In the genomic region with DNA sequence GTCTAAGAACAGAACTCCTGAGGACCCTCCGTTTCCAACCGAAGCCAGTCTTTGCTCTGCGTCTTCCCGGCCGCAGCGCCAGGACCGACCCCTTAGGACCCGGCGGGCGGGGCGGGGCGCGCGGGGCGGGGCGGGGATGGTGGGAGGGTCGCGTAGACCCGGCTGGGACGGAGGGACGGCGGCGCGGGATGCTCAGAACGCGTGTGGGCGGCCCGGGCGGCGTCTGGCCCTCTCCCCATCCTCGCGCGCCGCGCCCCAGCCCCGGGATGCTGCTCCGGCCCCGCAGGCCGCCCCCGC, we compare ENCODE assay signal across 14 cellular contexts. TPM values are rescaled to one million over a fixed set of nuclear protein-coding genes. Genes with fewer than 3 reads are reported as not detected.
DNase-seq lines count a peak whose midpoint lies in the region; ATAC-seq lines count a peak whose summit lies in the region.
"Had no signal": no experiment of that assay in that cellular context is flagged by ENCODE, and none has a peak within 500 bp of the region (broad histone marks: within the 10 kb centered on the region; RNA-seq: fewer than 3 reads in every experiment).

A gene with protein sequence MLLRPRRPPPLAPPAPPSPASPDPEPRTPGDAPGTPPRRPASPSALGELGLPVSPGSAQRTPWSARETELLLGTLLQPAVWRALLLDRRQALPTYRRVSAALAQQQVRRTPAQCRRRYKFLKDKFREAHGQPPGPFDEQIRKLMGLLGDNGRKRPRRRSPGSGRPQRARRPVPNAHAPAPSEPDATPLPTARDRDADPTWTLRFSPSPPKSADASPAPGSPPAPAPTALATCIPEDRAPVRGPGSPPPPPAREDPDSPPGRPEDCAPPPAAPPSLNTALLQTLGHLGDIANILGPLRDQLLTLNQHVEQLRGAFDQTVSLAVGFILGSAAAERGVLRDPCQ (plus strand): TSS at position 195 of the 297 bp plus-strand sequence. CDS start 72 bp downstream, at position 267.

- H3K79me2 ChIP-seq in GM23248 (ENCODE audit: insufficient read depth), result no peaks in the 10 kb centered on the region

- H3K9ac ChIP-seq in iPS-15b (ENCODE audit: low read depth, low read length), result peak within 1 kb of the TSS; percentile 65
- no peak within 1 kb of the TSS for H3K9ac ChIP-seq in GM23248

- H3K27ac Mint-ChIP-seq in activated CD4-positive, alpha-beta T cell treated with anti-CD3 and anti-CD28 coated beads, Interleukin-2, amount 10 ng/mL, durations not matched to agents 7 days and 5 days, result no peak within 1 kb of the TSS
- no peak within 1 kb of the TSS for H3K27ac Mint-ChIP-seq in T-helper 17 cell
- H3K27ac Mint-ChIP-seq in stimulated activated memory B cell treated with anti-CD40 and anti-IgM and Interleukin-4, amounts not matched to agents 10 μg/mL and 1 μg/mL and 100 μg/mL, for 72 hours, result no peak within 1 kb of the TSS

- H3F3A ChIP-seq in GM23248 (ENCODE audit: insufficient read depth), result no peaks in the 10 kb centered on the region

- H3K9me3 ChIP-seq in T-helper 17 cell (ENCODE audit: control insufficient read depth, low read length, poor library complexity, severe bottlenecking) (no peaks in the 10 kb centered on the region), iPS-15b (ENCODE audit: control insufficient read depth, insufficient read depth, low read length) (no peaks in the 10 kb centered on the region), GM23248 (ENCODE audit: low read depth) (no peaks in the 10 kb centered on the region)
- H3K9me3 ChIP-seq: gastroesophageal sphincter, neutrophil had no signal

- peak within 1 kb of the TSS; percentile 19 for H3K4me3 Mint-ChIP-seq in activated CD4-positive, alpha-beta T cell treated with anti-CD3 and anti-CD28 coated beads, Interleukin-2, amount 10 ng/mL, durations not matched to agents 7 days and 5 days
- H3K4me3 Mint-ChIP-seq in T-helper 17 cell, result peak within 1 kb of the TSS; percentile 77
- H3K4me3 Mint-ChIP-seq in stimulated activated memory B cell treated with anti-CD40 and anti-IgM and Interleukin-4, amounts not matched to agents 10 μg/mL and 1 μg/mL and 100 μg/mL, for 72 hours, result peak within 1 kb of the TSS; percentile 69

- H3K27ac ChIP-seq in GM23248, result no peak within 1 kb of the TSS
- H3K27ac ChIP-seq: gastroesophageal sphincter, neutrophil had no signal

- CTCF ChIA-PET in activated CD4-positive, alpha-beta T cell treated with anti-CD3 and anti-CD28 coated beads, Interleukin-2, amount 10 ng/mL, durations not matched to agents 7 days and 5 days (lab: Charles Lee), result interaction anchor here (0.7 kb wide), 1 partner anchor 30 kb away, joined by 3 read pairs; no protein-coding TSS in a partner anchor

- in situ Hi-C loops in GM23248 (cut with MboI), result no loop called here

- H4K20me1 ChIP-seq in GM23248 (ENCODE audit: insufficient read depth), result no peaks in the 10 kb centered on the region

- H3K27me3 ChIP-seq in iPS-15b (ENCODE audit: control insufficient read depth, insufficient read depth, low read length) (peaks cover 16% of the 10 kb centered on the region), GM23248 (replicated peaks; ENCODE audit: insufficient read depth) (peaks cover 57% of the 10 kb centered on the region)

- POLR2A ChIA-PET in activated CD4-positive, alpha-beta T cell treated with anti-CD3 and anti-CD28 coated beads, Interleukin-2, amount 10 ng/mL, durations not matched to agents 7 days and 5 days (lab: Charles Lee), result no interaction called here

- H3K4me3 ChIP-seq in iPS-15b (ENCODE audit: low read depth, low read length) (peak within 1 kb of the TSS; percentile 66), GM23248 (no peak within 1 kb of the TSS)

- no peak for DNase-seq in activated CD4-positive, alpha-beta T cell treated with anti-CD3 and anti-CD28 coated beads, Interleukin-2, amount 10 ng/mL, durations not matched to agents 7 days and 5 days
- DNase-seq in activated CD4-positive, alpha-beta T cell treated with anti-CD3 and anti-CD28 coated beads for 1 hour, result no peak
- DNase-seq in T-helper 17 cell, result no peak
- DNase-seq in cortex of kidney (lab: John Stamatoyannopoulos, UW), result no peak
- DNase-seq in NCI-H510A (lab: John Stamatoyannopoulos, UW), result no peak
- no peak for DNase-seq in GM23248
- DNase-seq: activated CD8-positive, alpha-beta memory T cell treated with anti-CD3 and anti-CD28 coated beads, Interleukin-2, amount 50 U/mL, for 4 hours; NCI-H2029 treated with DMSO at 0.1 percent for 48 hours; NCI-H82 had no signal

- no peaks in the 10 kb centered on the region for H3K9me3 Mint-ChIP-seq in activated CD4-positive, alpha-beta T cell treated with anti-CD3 and anti-CD28 coated beads, Interleukin-2, amount 10 ng/mL, durations not matched to agents 7 days and 5 days
- no peaks in the 10 kb centered on the region for H3K9me3 Mint-ChIP-seq in stimulated activated memory B cell treated with anti-CD40 and anti-IgM and Interleukin-4, amounts not matched to agents 10 μg/mL and 1 μg/mL and 100 μg/mL, for 72 hours

- ATAC-seq in T-helper 17 cell, result peak; percentile 15
- ATAC-seq in stimulated activated memory B cell treated with anti-CD40 and anti-IgM and Interleukin-4, amounts not matched to agents 10 μg/mL and 1 μg/mL and 100 μg/mL, for 72 hours, result peak; percentile 2
- ATAC-seq: gastroesophageal sphincter had no signal

- H3K4me1 Mint-ChIP-seq in activated CD4-positive, alpha-beta T cell treated with anti-CD3 and anti-CD28 coated beads, Interleukin-2, amount 10 ng/mL, durations not matched to agents 7 days and 5 days, result peaks cover 31% of the 10 kb centered on the region
- peaks cover 18% of the 10 kb centered on the region for H3K4me1 Mint-ChIP-seq in T-helper 17 cell
- peaks cover 29% of the 10 kb centered on the region for H3K4me1 Mint-ChIP-seq in stimulated activated memory B cell treated with anti-CD40 and anti-IgM and Interleukin-4, amounts not matched to agents 10 μg/mL and 1 μg/mL and 100 μg/mL, for 72 hours

- H3K27me3 Mint-ChIP-seq in activated CD4-positive, alpha-beta T cell treated with anti-CD3 and anti-CD28 coated beads, Interleukin-2, amount 10 ng/mL, durations not matched to agents 7 days and 5 days, result peaks cover 62% of the 10 kb centered on the region
- H3K27me3 Mint-ChIP-seq in T-helper 17 cell, result peaks cover 59% of the 10 kb centered on the region
- peaks cover 91% of the 10 kb centered on the region for H3K27me3 Mint-ChIP-seq in stimulated activated memory B cell treated with anti-CD40 and anti-IgM and Interleukin-4, amounts not matched to agents 10 μg/mL and 1 μg/mL and 100 μg/mL, for 72 hours

- H3K4me1 ChIP-seq in iPS-15b (ENCODE audit: control insufficient read depth, insufficient read depth, low read length) (peaks cover 2% of the 10 kb centered on the region), GM23248 (ENCODE audit: insufficient read depth) (no peaks in the 10 kb centered on the region)

- WGBS in GM23248 (ENCODE audit: low coverage in 1 of 2, low lambda C conversion rate in 2 of 2, missing lambda C conversion rate in 2 of 2), 2 experiments, result 5 to 7% methylated on average over 7 to 23 of the region's 40 CpGs

- H2AFZ ChIP-seq in GM23248, result no peak within 1 kb of the TSS

- H3K9me2 ChIP-seq in GM23248 (ENCODE audit: insufficient read depth), result no peaks in the 10 kb centered on the region

- H3K4me2 ChIP-seq in GM23248 (ENCODE audit: unreplicated experiment), result no peak within 1 kb of the TSS

- H3K36me3 ChIP-seq in iPS-15b (ENCODE audit: control insufficient read depth, insufficient read depth, low read length) (peaks cover 5% of the 10 kb centered on the region), GM23248 (ENCODE audit: low read depth) (no peaks in the 10 kb centered on the region)
- H3K36me3 ChIP-seq: gastroesophageal sphincter, neutrophil had no signal

- no peaks in the 10 kb centered on the region for H3K36me3 Mint-ChIP-seq in activated CD4-positive, alpha-beta T cell treated with anti-CD3 and anti-CD28 coated beads, Interleukin-2, amount 10 ng/mL, durations not matched to agents 7 days and 5 days (ENCODE audit: low read depth)
- no peaks in the 10 kb centered on the region for H3K36me3 Mint-ChIP-seq in T-helper 17 cell (ENCODE audit: low read depth)
- H3K36me3 Mint-ChIP-seq in stimulated activated memory B cell treated with anti-CD40 and anti-IgM and Interleukin-4, amounts not matched to agents 10 μg/mL and 1 μg/mL and 100 μg/mL, for 72 hours, result no peaks in the 10 kb centered on the region

RNA-seq across cellular contexts. Expression of the gene that starts here (rescaled TPM):
- total RNA-seq in activated CD4-positive, alpha-beta T cell treated with anti-CD3 and anti-CD28 coated beads, Interleukin-2, amount 10 ng/mL, durations not matched to agents 7 days and 5 days, result not detected
- total RNA-seq in T-helper 17 cell, result not detected
- total RNA-seq in GM23248 (2014; rRNA removed; shearing (Covaris generic)), result not detected in 2 replicates
- polyA plus RNA-seq in GM23248 (2016; fragmentation: Nextera tagmentation; extraction: Ambion mirVana), result not detected in 2 replicates
- total RNA-seq: gastroesophageal sphincter, left colon had no signal

Comparison
In these comparisons a context has a peak if more than half of its experiments do, and no peak if none do; other contexts are left out.
1. Peak in ATAC-seq in T-helper 17 cell; RNA of the gene not detected or under 1 TPM.
2. H3K4me3 Mint-ChIP-seq: peak in every context shown above with its lines; median percentile 77 in T-helper 17 cell; 69 in stimulated activated memory B cell treated with anti-CD40 and anti-IgM and Interleukin-4, amounts not matched to agents 10 μg/mL and 1 μg/mL and 100 μg/mL, for 72 hours; 19 in activated CD4-positive, alpha-beta T cell treated with anti-CD3 and anti-CD28 coated beads, Interleukin-2, amount 10 ng/mL, durations not matched to agents 7 days and 5 days.